12 cellular contexts compared by ENCODE assay signal in the genomic region with DNA sequence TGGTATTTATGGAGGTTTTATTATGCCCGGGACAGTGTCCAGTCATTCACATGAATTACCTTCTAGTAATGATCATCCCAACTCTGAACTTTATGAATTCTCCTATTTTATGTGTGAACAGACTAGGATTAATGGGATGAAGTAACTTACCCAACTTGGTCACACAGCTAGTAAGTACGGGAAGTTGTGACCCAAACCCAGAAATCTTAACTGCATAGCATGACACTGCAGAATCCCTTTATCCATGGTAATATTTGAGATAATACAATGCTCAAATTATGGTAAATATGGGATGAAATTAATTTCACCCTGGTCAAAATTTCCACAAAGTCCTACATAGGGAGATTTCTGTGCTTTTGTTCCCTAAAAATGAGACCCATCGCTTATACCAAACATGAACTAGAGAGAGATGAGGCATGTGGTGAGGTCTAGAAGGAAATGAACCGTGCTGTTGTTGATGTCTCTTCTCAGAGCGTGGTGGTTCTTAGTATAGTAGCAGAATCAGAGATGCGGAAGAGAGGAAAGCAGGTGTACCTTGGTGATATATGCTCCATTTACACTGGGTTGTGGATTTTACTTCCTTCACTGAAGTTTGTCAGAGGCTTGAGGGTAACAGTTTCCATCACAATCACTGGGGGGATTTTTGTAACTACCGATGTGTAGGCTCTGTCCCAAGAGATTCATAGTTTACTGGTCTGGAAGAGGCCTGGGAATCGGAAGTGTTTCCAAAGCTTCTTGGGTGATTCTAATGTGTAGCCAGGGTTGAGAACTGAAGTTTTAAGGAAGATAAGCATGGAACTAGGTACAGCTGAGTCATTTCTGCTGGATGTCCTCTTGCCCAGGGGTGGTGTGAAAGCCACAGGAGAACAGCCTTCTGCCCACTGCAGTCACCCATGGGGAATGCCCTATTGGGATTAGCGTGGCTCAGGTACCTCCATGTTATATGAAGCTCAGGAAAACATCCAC. TPM values are rescaled to one million over a fixed set of nuclear protein-coding genes. Genes with fewer than 3 reads are reported as not detected.
DNase-seq lines count a peak whose midpoint lies in the region; ATAC-seq, FAIRE-seq and TF ChIP-seq lines count a peak whose summit lies in the region.
"Had no signal": no experiment of that assay in that cellular context is flagged by ENCODE, and none has a peak within 500 bp of the region (broad histone marks: within the 10 kb centered on the region; RNA-seq: fewer than 3 reads in every experiment).

No MANE protein-coding gene starts in this region.

- no peak overlapping the region for H3K4ac ChIP-seq in trophoblast cell (ENCODE audit: low read depth, low read length)

- no peak overlapping the region for H4K8ac ChIP-seq in trophoblast cell (ENCODE audit: low read depth, low read length)

- H3K14ac ChIP-seq in trophoblast cell (ENCODE audit: low read length) = no peak overlapping the region

- intact Hi-C loops in heart right ventricle (cut with DNase I) = no loop called here

- H4K12ac ChIP-seq in trophoblast cell (ENCODE audit: low read depth, low read length) = no peak overlapping the region

- no peaks in the 10 kb centered on the region for H3K9me3 ChIP-seq in astrocyte (ENCODE audit: insufficient read depth, low read depth, low read length)
- H3K9me3 ChIP-seq in heart right ventricle = peaks cover 0 to 8% (median 0%) of the 10 kb centered on the region in 11 donors
- no peaks in the 10 kb centered on the region for H3K9me3 ChIP-seq in trophoblast cell (ENCODE audit: insufficient read depth, low read depth, low read length)

- no peak overlapping the region for H2AFZ ChIP-seq in astrocyte (ENCODE audit: low read depth, low read length)
- no peak overlapping the region for H2AFZ ChIP-seq in trophoblast cell (ENCODE audit: insufficient read depth, low read length, poor library complexity)
- H2AFZ ChIP-seq: parathyroid adenoma had no signal

- TF ChIP-seq CTCF in astrocyte (IDR thresholded peaks at IDR 0.05; ENCODE audit: insufficient read depth, low read depth, low read length) (no peak), heart right ventricle (IDR thresholded peaks at IDR 0.05) (no peak)

- DNase-seq in astrocyte (ENCODE audit: low read depth) (no peak), superior temporal gyrus (ENCODE audit: extremely low spot score) (no peak), AG08395 (ENCODE audit: low spot score) (no peak), heart right ventricle (no peak), trophoblast cell (no peak)
- DNase-seq: NCI-H1092 treated with DMSO at 0.1 percent for 48 hours, T1000 had no signal

- H4K91ac ChIP-seq in trophoblast cell (ENCODE audit: low read depth, low read length) = no peak overlapping the region

- H3K36me3 ChIP-seq in astrocyte (ENCODE audit: insufficient read depth, low read length) (no peaks in the 10 kb centered on the region), heart right ventricle (no peaks in the 10 kb centered on the region), trophoblast cell (ENCODE audit: control insufficient read depth in 1 of 2, insufficient read depth in 2 of 2, low read length in 2 of 2) (no peaks in the 10 kb centered on the region)

- no peaks in the 10 kb centered on the region for H3K4me1 Mint-ChIP-seq in astrocyte (ENCODE audit: low read depth, unreplicated experiment)

- no peaks in the 10 kb centered on the region for H3K36me3 Mint-ChIP-seq in astrocyte (ENCODE audit: low read depth, unreplicated experiment)

- WGBS in heart right ventricle, 2 donors = 88 to 90% methylated on average over 9 of the region's 9 CpGs
- WGBS in trophoblast cell (ENCODE audit: extremely low coverage, insufficient coverage, insufficient read length) = no CpG with 5 or more reads among the region's 9 CpGs

- no peak overlapping the region for H3K23ac ChIP-seq in trophoblast cell (ENCODE audit: low read length)

- FAIRE-seq in astrocyte (lab: Jason Lieb, UNC) = peak; percentile 65
- FAIRE-seq: bronchial epithelial cell had no signal

- no peaks in the 10 kb centered on the region for H3K79me1 ChIP-seq in trophoblast cell (ENCODE audit: low read length)

- no peak overlapping the region for H3K27ac Mint-ChIP-seq in astrocyte (ENCODE audit: unreplicated experiment)

- no peaks in the 10 kb centered on the region for H4K20me1 ChIP-seq in astrocyte (ENCODE audit: insufficient read depth, low read length)

- H3K4me3 Mint-ChIP-seq in astrocyte (ENCODE audit: unreplicated experiment) = no peak overlapping the region

- no peaks in the 10 kb centered on the region for H3K9me3 Mint-ChIP-seq in astrocyte (ENCODE audit: unreplicated experiment)

- no peak overlapping the region for H3K18ac ChIP-seq in trophoblast cell (ENCODE audit: low read length)

- H3K27me3 Mint-ChIP-seq in astrocyte (ENCODE audit: low read depth, unreplicated experiment) = no peaks in the 10 kb centered on the region

- H2BK12ac ChIP-seq in trophoblast cell (ENCODE audit: low read length) = no peak overlapping the region

- peak; percentile 90 for ATAC-seq in GM18498 (IDR thresholded peaks at IDR 0.05; ENCODE audit: unreplicated experiment)
- peak; percentile 77 for ATAC-seq in GM21360 (IDR thresholded peaks at IDR 0.05; ENCODE audit: unreplicated experiment)
- peak; percentile 73 for ATAC-seq in HG03159 (IDR thresholded peaks at IDR 0.05; ENCODE audit: unreplicated experiment)
- ATAC-seq in heart right ventricle = no peak

- peaks cover 4% of the 10 kb centered on the region for H3K4me1 ChIP-seq in astrocyte (ENCODE audit: insufficient read depth, low read length)
- H3K4me1 ChIP-seq in heart right ventricle = peaks cover 0 to 27% (median 5%) of the 10 kb centered on the region in 9 donors
- H3K4me1 ChIP-seq in trophoblast cell (ENCODE audit: control insufficient read depth in 1 of 2, insufficient read depth in 2 of 2, low read length in 2 of 2) = no peaks in the 10 kb centered on the region
- H3K4me1 ChIP-seq: parathyroid adenoma had no signal

- H3K4me2 ChIP-seq in astrocyte (ENCODE audit: low read length) (no peak overlapping the region), trophoblast cell (ENCODE audit: low read length) (no peak overlapping the region)

- H3K9ac ChIP-seq in astrocyte (ENCODE audit: low read length) (no peak overlapping the region), trophoblast cell (ENCODE audit: low read length) (no peak overlapping the region)
- H3K9ac ChIP-seq: parathyroid adenoma had no signal

- no peak overlapping the region for H2BK120ac ChIP-seq in trophoblast cell (ENCODE audit: insufficient read depth, low read length, poor library complexity)

- H3K79me2 ChIP-seq in astrocyte (ENCODE audit: insufficient read depth, low read length) (no peaks in the 10 kb centered on the region), trophoblast cell (ENCODE audit: control insufficient read depth, insufficient read depth, low read length, poor library complexity) (no peaks in the 10 kb centered on the region)
- H3K79me2 ChIP-seq: parathyroid adenoma had no signal

- no peak overlapping the region for H2BK5ac ChIP-seq in trophoblast cell (ENCODE audit: low read depth, low read length, poor library complexity)

- H2AK5ac ChIP-seq in trophoblast cell (ENCODE audit: low read length) = no peak overlapping the region

- H3K27ac ChIP-seq in astrocyte (ENCODE audit: low read depth, low read length) (no peak overlapping the region), heart right ventricle (peak overlapping the region in 1 of 10 donors; percentile 32), trophoblast cell (ENCODE audit: low read depth, low read length) (no peak overlapping the region)
- H3K27ac ChIP-seq: parathyroid adenoma had no signal

- H3K4me3 ChIP-seq in astrocyte (ENCODE audit: insufficient read depth, low read depth, low read length) (no peak overlapping the region), heart right ventricle (no peak overlapping the region), trophoblast cell (ENCODE audit: low read depth, low read length) (no peak overlapping the region)

- no peaks in the 10 kb centered on the region for H3K27me3 ChIP-seq in astrocyte (ENCODE audit: insufficient read depth, low read length)
- H3K27me3 ChIP-seq in heart right ventricle = peaks cover 0 to 14% (median 0%) of the 10 kb centered on the region in 7 donors
- H3K27me3 ChIP-seq in trophoblast cell (ENCODE audit: insufficient read depth, low read length) = no peaks in the 10 kb centered on the region

RNA-seq across cellular contexts. Expression of a gene that starts 30.2 kb away (rescaled TPM):
- total RNA-seq in astrocyte = 0.16 TPM in 1 of 2 replicates, not detected in the other
- under 1 TPM in 6 of 10 donors, not detected in 4; 0.07 to 1.00 (median 0.29) TPM for total RNA-seq in heart right ventricle
- polyA plus RNA-seq in heart right ventricle = not detected
- not detected in 2 replicates for polyA plus RNA-seq in trophoblast cell (2013)
- total RNA-seq: bronchial epithelial cell had no signal

Comparison
In these comparisons a context has a peak if more than half of its experiments do, and no peak if none do; other contexts are left out.
1. ATAC-seq: peak in GM18498 (single experiment), GM21360 (single experiment) and HG03159 (single experiment); none in heart right ventricle (0 of 8).